In the genomic region with DNA sequence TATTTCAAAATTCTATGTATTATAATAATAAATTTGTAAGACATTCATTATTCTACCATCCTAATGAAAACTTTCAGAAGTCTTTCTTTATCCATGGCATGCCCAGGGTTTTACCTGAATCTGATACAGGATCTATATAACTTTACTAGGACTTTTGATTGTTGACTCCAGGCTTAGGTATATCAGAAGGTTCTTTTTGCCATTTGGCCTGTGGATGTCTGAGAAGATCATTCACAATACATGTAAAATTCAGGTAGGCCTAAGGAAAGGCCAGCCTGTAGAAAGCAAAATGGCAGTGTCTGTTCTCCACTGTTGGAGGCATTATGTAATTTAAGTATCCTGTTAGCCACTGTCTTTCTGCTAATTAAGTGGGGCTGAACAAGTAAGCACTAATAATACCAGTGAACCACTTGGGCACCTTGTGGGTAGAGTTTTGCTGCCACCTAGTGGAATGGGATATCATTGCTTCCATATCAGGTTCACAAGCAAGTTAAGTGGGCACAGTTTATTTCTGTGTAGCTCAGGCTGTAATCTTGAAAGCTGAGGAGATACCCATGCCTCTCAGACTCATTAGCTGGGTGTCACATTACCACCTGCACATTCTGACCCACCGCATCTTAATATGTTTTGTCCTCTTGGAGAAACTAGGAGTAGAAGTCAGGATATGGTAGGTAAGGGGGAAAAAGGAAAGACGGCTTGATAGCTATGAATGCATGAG, we compare ENCODE assay signal across 8 cellular contexts.
DNase-seq lines count a peak whose midpoint lies in the region; ATAC-seq lines count a peak whose summit lies in the region.

No MANE protein-coding gene starts in this region.

- DNase-seq in AG08396 (ENCODE audit: low spot score) (peak; percentile 47), NCI-H446 (lab: John Stamatoyannopoulos, UW) (peak; percentile 59 to 78), cerebellar cortex (ENCODE audit: low spot score) (peak; percentile 90), kidney tubule cell (ENCODE audit: low spot score) (peak; percentile 75)
- peak; percentile 38 to 59 for DNase-seq in stimulated activated CD4-positive, alpha-beta T cell treated with anti-CD3 and anti-CD28 coated beads, Interleukin-4, amount 100 ng/mL, for 4 hours

- peak; percentile 61 for ATAC-seq in GM18870 (IDR thresholded peaks at IDR 0.05; ENCODE audit: unreplicated experiment)
- ATAC-seq in HG03196 (IDR thresholded peaks at IDR 0.05; ENCODE audit: unreplicated experiment): peak; percentile 83
- ATAC-seq in activated CD4-positive, CD25-positive, alpha-beta regulatory T cell treated with anti-CD3 and anti-CD28 coated beads, Interleukin-2, amount 50 U/mL, for 24 hours: peak; percentile 75 to 81

Comparison
In these comparisons a context has a peak if more than half of its experiments do, and no peak if none do; other contexts are left out.
1. Peak in every context shown above with its lines: DNase-seq and ATAC-seq.